10 cellular contexts compared by ENCODE assay signal in genomic region chr4:100208964-100209363, GRCh38. TPM values are rescaled to one million over a fixed set of nuclear protein-coding genes. Genes with fewer than 3 reads are reported as not detected.
DNase-seq lines count a peak whose midpoint lies in the region; ATAC-seq, FAIRE-seq and TF ChIP-seq lines count a peak whose summit lies in the region.
"Had no signal": no experiment of that assay in that cellular context is flagged by ENCODE, and none has a peak within 500 bp of the region (broad histone marks: within the 10 kb centered on the region; RNA-seq: fewer than 3 reads in every experiment).

No MANE protein-coding gene starts in this region.

- H3K27ac Mint-ChIP-seq in T-helper 1 cell treated with Interleukin-12 subunit alpha and Interleukin-12 subunit beta and Interleukin-4 antibody, amounts not matched to agents 30 μg/mL and 1 μg/mL, for 36 hours = peak overlapping the region; percentile 3
- H3K27ac Mint-ChIP-seq in HFFc6 = no peak overlapping the region

- H4K20me1 ChIP-seq in DND-41 (ENCODE audit: insufficient read depth, low read length) = no peaks in the 10 kb centered on the region

- H3K9ac ChIP-seq in DND-41 (ENCODE audit: low read depth, low read length) = no peak overlapping the region

- no peaks in the 10 kb centered on the region for H3K79me2 ChIP-seq in DND-41 (ENCODE audit: insufficient read depth, low read length)

- H3K36me3 ChIP-seq in DND-41 (ENCODE audit: insufficient read depth, low read length) = no peaks in the 10 kb centered on the region
- H3K36me3 ChIP-seq: neutrophil had no signal

- DNase-seq in DND-41 (peak; percentile 29), GM12891 (ENCODE audit: insufficient read length, low spot score) (no peak), NCI-H2107 treated with DMSO at 0.1 percent for 48 hours (lab: John Stamatoyannopoulos, UW; ENCODE audit: unreplicated experiment) (no peak), HFFc6 (no peak), HuH-7 (ENCODE audit: low spot score) (no peak)
- DNase-seq: head of caudate nucleus had no signal

- H3K4me2 ChIP-seq in DND-41 (ENCODE audit: insufficient read depth, low read length) = no peak overlapping the region

- H2AFZ ChIP-seq in DND-41 (ENCODE audit: low read depth, low read length) = no peak overlapping the region

- H3K27me3 ChIP-seq in DND-41 (ENCODE audit: insufficient read depth, low read length, poor library complexity) = no peaks in the 10 kb centered on the region
- H3K27me3 ChIP-seq: neutrophil had no signal

- H3K4me1 ChIP-seq in DND-41 (ENCODE audit: insufficient read depth, low read length) = peaks cover 12% of the 10 kb centered on the region

- no peak for TF ChIP-seq POLR2A in GM12891 (IDR thresholded peaks at IDR 0.05; ENCODE audit: low read depth, low read length)

- no peak for FAIRE-seq in GM12891 (lab: Jason Lieb, UNC)

- peak; percentile 82 for ATAC-seq in DND-41 (ENCODE audit: insufficient read depth, low read depth)
- ATAC-seq in GM19455 (IDR thresholded peaks at IDR 0.05; ENCODE audit: unreplicated experiment) = peak; percentile 75
- ATAC-seq in HG03060 (IDR thresholded peaks at IDR 0.05; ENCODE audit: low read depth, unreplicated experiment) = peak; percentile 89

- no peaks in the 10 kb centered on the region for H3K36me3 Mint-ChIP-seq in T-helper 1 cell treated with Interleukin-12 subunit alpha and Interleukin-12 subunit beta and Interleukin-4 antibody, amounts not matched to agents 30 μg/mL and 1 μg/mL, for 36 hours (ENCODE audit: low read depth)
- no peaks in the 10 kb centered on the region for H3K36me3 Mint-ChIP-seq in HFFc6 (ENCODE audit: low read depth)

- peaks cover 30% of the 10 kb centered on the region for H3K27me3 Mint-ChIP-seq in T-helper 1 cell treated with Interleukin-12 subunit alpha and Interleukin-12 subunit beta and Interleukin-4 antibody, amounts not matched to agents 30 μg/mL and 1 μg/mL, for 36 hours (ENCODE audit: low read depth)
- H3K27me3 Mint-ChIP-seq in HFFc6 (ENCODE audit: insufficient read depth) = no peaks in the 10 kb centered on the region; the same call in 1 of the 2 replicates

- H3K9me3 Mint-ChIP-seq in T-helper 1 cell treated with Interleukin-12 subunit alpha and Interleukin-12 subunit beta and Interleukin-4 antibody, amounts not matched to agents 30 μg/mL and 1 μg/mL, for 36 hours = no peaks in the 10 kb centered on the region
- H3K9me3 Mint-ChIP-seq in HFFc6 = no peaks in the 10 kb centered on the region

- H3K27ac ChIP-seq in DND-41 (ENCODE audit: low read length) = no peak overlapping the region
- H3K27ac ChIP-seq: neutrophil had no signal

- no peak overlapping the region for H3K4me3 ChIP-seq in DND-41 (ENCODE audit: low read depth in 1 of 2, low read length in 2 of 2)

- H3K4me3 Mint-ChIP-seq in T-helper 1 cell treated with Interleukin-12 subunit alpha and Interleukin-12 subunit beta and Interleukin-4 antibody, amounts not matched to agents 30 μg/mL and 1 μg/mL, for 36 hours = peak overlapping the region; percentile 15
- H3K4me3 Mint-ChIP-seq in HFFc6 = no peak overlapping the region

- peaks cover 12% of the 10 kb centered on the region for H3K4me1 Mint-ChIP-seq in T-helper 1 cell treated with Interleukin-12 subunit alpha and Interleukin-12 subunit beta and Interleukin-4 antibody, amounts not matched to agents 30 μg/mL and 1 μg/mL, for 36 hours (ENCODE audit: low read depth)
- no peaks in the 10 kb centered on the region; the same call in 1 of the 2 replicates for H3K4me1 Mint-ChIP-seq in HFFc6 (ENCODE audit: low read depth)

- H3K9me3 ChIP-seq in DND-41 (ENCODE audit: insufficient read depth, low read length, severe bottlenecking) = no peaks in the 10 kb centered on the region
- H3K9me3 ChIP-seq: neutrophil had no signal

- TF ChIP-seq CTCF in DND-41 (IDR thresholded peaks at IDR 0.05; ENCODE audit: borderline replicate concordance, extremely low read depth, low read length, poor library complexity, severe bottlenecking) (no peak), HFFc6 (IDR thresholded peaks at IDR 0.05) (no peak)

TF ChIP-seq in GM12891, 5 proteins besides CTCF, POLR2A, EP300 and RAD21:
- TF ChIP-seq PAX5 (IDR thresholded peaks at IDR 0.05; ENCODE audit: insufficient read depth, low read length, severe bottlenecking) = no peak
- no peak for TF ChIP-seq POLR2AphosphoS5 (IDR thresholded peaks at IDR 0.05; ENCODE audit: low read depth, low read length)
- TF ChIP-seq TAF1 (IDR thresholded peaks at IDR 0.05; ENCODE audit: low read depth, low read length) = no peak
- no peak for TF ChIP-seq SPI1 (IDR thresholded peaks at IDR 0.05; ENCODE audit: low read depth, low read length)

RNA-seq across cellular contexts. Expression of gene DDIT4L, which starts 18.7 kb away (rescaled TPM):
- polyA plus RNA-seq in GM12891 (2012; ENCODE audit: low read depth, missing spikeins) = not detected
- total RNA-seq in HFFc6 (2021; fragmentation: NEBNext Ultra II Directional; extraction: Animal tissue kit (Norgen Biotek cat#: 25700)) = 1 to 10 TPM in 2 of 6 experiments, under 1 TPM in 4; 0.10 to 3.5 (median 0.39) TPM
